Comparison of ENCODE assay signal across 1 cellular context in genomic region chr12:53355121-53355520, GRCh38.
A peak's percentile ranks its signal among the peaks of the same experiment; 100 is the strongest.
TF ChIP-seq lines count a peak whose summit lies in the region.

No MANE protein-coding gene starts in this region.

TF ChIP-seq in K562, 482 proteins besides CTCF, POLR2A, EP300 and RAD21 (continues in another document):
- TF ChIP-seq XRCC4 (IDR thresholded peaks at IDR 0.05; ENCODE audit: extremely low read depth, insufficient read depth, insufficient read length) (no peak), HMBOX1 (IDR thresholded peaks at IDR 0.05) (no peak), POLR3A (IDR thresholded peaks at IDR 0.05; ENCODE audit: borderline replicate concordance, extremely low read depth, insufficient read depth, insufficient read length) (no peak), DPF2 (IDR thresholded peaks at IDR 0.05) (peak; percentile 90), PHB (CRISPR knock-in tag; IDR thresholded peaks at IDR 0.05) (no peak), ZNF282 (CRISPR knock-in tag; IDR thresholded peaks at IDR 0.05) (no peak), ZNF212 (CRISPR knock-in tag; IDR thresholded peaks at IDR 0.05) (no peak), NFATC3 (IDR thresholded peaks at IDR 0.05) (peak; percentile 28; the same call in 1 of the 2 replicates), ELF4 (CRISPR knock-in tag; IDR thresholded peaks at IDR 0.05) (no peak), ZBTB2 (IDR thresholded peaks at IDR 0.05) (no peak), GATAD2B (IDR thresholded peaks at IDR 0.05; ENCODE audit: borderline replicate concordance) (no peak), HOXB6 (CRISPR knock-in tag; IDR thresholded peaks at IDR 0.05; ENCODE audit: borderline replicate concordance) (no peak), ZNF512 (tag; IDR thresholded peaks at IDR 0.05) (peak; percentile 80), NFXL1 (CRISPR knock-in tag; IDR thresholded peaks at IDR 0.05) (no peak), ZKSCAN1 (IDR thresholded peaks at IDR 0.05; ENCODE audit: low read depth, low read length) (no peak), GATA2 (CRISPR knock-in tag; IDR thresholded peaks at IDR 0.05) (peak; percentile 61), ZC3H4 (CRISPR knock-in tag; IDR thresholded peaks at IDR 0.05; ENCODE audit: borderline replicate concordance) (no peak), ZNF384 (IDR thresholded peaks at IDR 0.05; ENCODE audit: low read depth, low read length) (peak; percentile 29; the same call in 1 of the 2 replicates), SMAD3 (CRISPR knock-in tag; conservative IDR thresholded peaks at IDR 0.05) (no peak), SPI1 (IDR thresholded peaks at IDR 0.05; ENCODE audit: borderline replicate concordance, low read depth, low read length) (peak; percentile 31; the same call in 1 of the 2 replicates), PRMT5 (CRISPR knock-in tag; IDR thresholded peaks at IDR 0.05) (no peak), RBBP5 (IDR thresholded peaks at IDR 0.05; ENCODE audit: borderline replicate concordance, insufficient read depth, low read length, poor library complexity, severe bottlenecking) (no peak), TCF3 (CRISPR knock-in tag; IDR thresholded peaks at IDR 0.05) (peak; percentile 19; the same call in 1 of the 2 replicates), ZNF165 (CRISPR knock-in tag; IDR thresholded peaks at IDR 0.05; ENCODE audit: borderline replicate concordance) (no peak), LEF1 (IDR thresholded peaks at IDR 0.05) (peak; percentile 81), ZNF280A (IDR thresholded peaks at IDR 0.05; ENCODE audit: low read depth, partially characterized antibody) (no peak), BRD4 (IDR thresholded peaks at IDR 0.05) (no peak), JUND (IDR thresholded peaks at IDR 0.05; ENCODE audit: borderline replicate concordance, low read depth, low read length) (peak; percentile 33; the same call in 1 of the 2 replicates), JUND (tag; IDR thresholded peaks at IDR 0.05; ENCODE audit: borderline replicate concordance, low read depth, low read length) (peak; percentile 28; the same call in 1 of the 3 replicates), ZSCAN32 (CRISPR knock-in tag; IDR thresholded peaks at IDR 0.05) (no peak), CAMTA2 (CRISPR knock-in tag; conservative IDR thresholded peaks at IDR 0.05) (no peak), DNMT1 (IDR thresholded peaks at IDR 0.05) (no peak), ARID3B (CRISPR knock-in tag; IDR thresholded peaks at IDR 0.05; ENCODE audit: borderline replicate concordance) (no peak), TCF7L2 (IDR thresholded peaks at IDR 0.05; ENCODE audit: low read depth, low read length) (no peak), GTF3C2 (IDR thresholded peaks at IDR 0.05; ENCODE audit: borderline replicate concordance, extremely low read depth, insufficient read length) (no peak), MIER1 (IDR thresholded peaks at IDR 0.05; ENCODE audit: low read depth) (no peak), PBX2 (CRISPR knock-in tag; IDR thresholded peaks at IDR 0.05; ENCODE audit: low read depth) (no peak), PBX2 (tag; conservative IDR thresholded peaks at IDR 0.05; ENCODE audit: low read depth) (peak; percentile 98), BRF2 (IDR thresholded peaks at IDR 0.05; ENCODE audit: borderline replicate concordance, insufficient read depth, insufficient read length) (no peak), CBX5 (IDR thresholded peaks at IDR 0.05; ENCODE audit: borderline replicate concordance, low read depth) (no peak), ZNF766 (CRISPR knock-in tag; conservative IDR thresholded peaks at IDR 0.05) (no peak), ZNF133 (CRISPR knock-in tag; IDR thresholded peaks at IDR 0.05) (no peak), ZBTB34 (CRISPR knock-in tag; IDR thresholded peaks at IDR 0.05) (no peak), SAFB2 (IDR thresholded peaks at IDR 0.05; ENCODE audit: borderline replicate concordance, low read depth, low read length, severe bottlenecking) (no peak), ZFP1 (CRISPR knock-in tag; IDR thresholded peaks at IDR 0.05) (no peak), FOXA1 (IDR thresholded peaks at IDR 0.05; ENCODE audit: borderline replicate concordance) (no peak), SNIP1 (IDR thresholded peaks at IDR 0.05; ENCODE audit: low read depth) (no peak), EZH2 (IDR thresholded peaks at IDR 0.05; ENCODE audit: borderline replicate concordance, low read depth, low read length) (no peak), ZNF740 (CRISPR knock-in tag; IDR thresholded peaks at IDR 0.05) (no peak), ZNF740 (tag; IDR thresholded peaks at IDR 0.05) (no peak), ARID2 (IDR thresholded peaks at IDR 0.05) (0 out of 2 replicates have a peak, but pooled peaks have one; percentile 7), ZNF696 (CRISPR knock-in tag; conservative IDR thresholded peaks at IDR 0.05) (no peak)
